Comparison of ENCODE assay signal across 8 cellular contexts in genomic region chr17:30118635-30119034, GRCh38. TPM values are rescaled to one million over a fixed set of nuclear protein-coding genes. Genes with fewer than 3 reads are reported as not detected.
DNase-seq lines count a peak whose midpoint lies in the region; ATAC-seq, FAIRE-seq and TF ChIP-seq lines count a peak whose summit lies in the region.
"Not testable (repeated sequence)": the region's sequence is repeated elsewhere in the genome, so short reads cannot be mapped to it uniquely, and the experiment has no call there.

No MANE protein-coding gene starts in this region.

- H3K79me2 ChIP-seq in KMS-11 (ENCODE audit: insufficient read depth, low read depth), result peaks cover 54% of the 10 kb centered on the region
- peaks cover 63% of the 10 kb centered on the region for H3K79me2 ChIP-seq in GM12878 (ENCODE audit: control insufficient read depth, insufficient read depth, low read length)

- POLR2A ChIA-PET in GM12878 (lab: Charles Lee), result interaction anchor here (0.6 to 1.7 kb wide), 5 partner anchors 80 to 1787 kb away, joined by 3 to 13 read pairs (median 3); partner anchors contain the start of gene BLMH

- H3K36me3 Mint-ChIP-seq in Calu3 (ENCODE audit: insufficient read depth, unreplicated experiment) (peaks cover 58% of the 10 kb centered on the region), neural crest cell (ENCODE audit: low read depth) (peaks cover 12% of the 10 kb centered on the region)
- H3K36me3 Mint-ChIP-seq in T-helper 1 cell treated with Interleukin-12 subunit alpha and Interleukin-12 subunit beta and Interleukin-4 antibody, amounts not matched to agents 30 μg/mL and 1 μg/mL, for 36 hours (ENCODE audit: low read depth), result peaks cover 27% of the 10 kb centered on the region
- H3K36me3 Mint-ChIP-seq in activated T-cell treated with anti-CD3 and anti-CD28 coated beads, Interleukin-2, amount 50 U/mL, for 4 hours (ENCODE audit: insufficient read depth), result peaks cover 26% of the 10 kb centered on the region
- not testable (repeated sequence) for H3K36me3 Mint-ChIP-seq in immature natural killer cell

- H3K9me3 ChIP-seq in GM12878 (replicated peaks; ENCODE audit: control insufficient read depth, insufficient read depth, low read length); vagina: not testable (repeated sequence)

- not testable (repeated sequence) for H3K27me3 Mint-ChIP-seq in Calu3 (ENCODE audit: unreplicated experiment); T-helper 1 cell treated with Interleukin-12 subunit alpha and Interleukin-12 subunit beta and Interleukin-4 antibody, amounts not matched to agents 30 μg/mL and 1 μg/mL, for 36 hours (ENCODE audit: low read depth); activated T-cell treated with anti-CD3 and anti-CD28 coated beads, Interleukin-2, amount 50 U/mL, for 4 hours (ENCODE audit: low read depth); neural crest cell (ENCODE audit: low read depth)
- peaks cover 0 to 14% (median 7%) of the 10 kb centered on the region in 3 donors for H3K27me3 Mint-ChIP-seq in immature natural killer cell (ENCODE audit: low read depth in 3 of 3)

- H2AFZ ChIP-seq in KMS-11 (ENCODE audit: low read depth); GM12878 (ENCODE audit: control insufficient read depth, low read depth, low read length): not testable (repeated sequence)

- TF ChIP-seq POLR2A in GM12878 (IDR thresholded peaks at IDR 0.05; ENCODE audit: low read depth, low read length); vagina (IDR thresholded peaks at IDR 0.05): not testable (repeated sequence)

- not testable (repeated sequence) for H3K27ac Mint-ChIP-seq in Calu3 (ENCODE audit: unreplicated experiment); T-helper 1 cell treated with Interleukin-12 subunit alpha and Interleukin-12 subunit beta and Interleukin-4 antibody, amounts not matched to agents 30 μg/mL and 1 μg/mL, for 36 hours; neural crest cell (ENCODE audit: unreplicated experiment)
- peak overlapping the region; percentile 46 to 100 (median 100) for H3K27ac Mint-ChIP-seq in immature natural killer cell

- not testable (repeated sequence) for H3K9me3 Mint-ChIP-seq in Calu3 (ENCODE audit: low read depth, unreplicated experiment); T-helper 1 cell treated with Interleukin-12 subunit alpha and Interleukin-12 subunit beta and Interleukin-4 antibody, amounts not matched to agents 30 μg/mL and 1 μg/mL, for 36 hours; activated T-cell treated with anti-CD3 and anti-CD28 coated beads, Interleukin-2, amount 50 U/mL, for 4 hours; immature natural killer cell; neural crest cell

- intact Hi-C loops in Calu3 (cut with micrococcal nuclease; ENCODE audit: unreplicated experiment); GM12878 (cut with micrococcal nuclease; ENCODE audit: unreplicated experiment); vagina (cut with DNase I): not testable (repeated sequence)

- not testable (repeated sequence) for H4K20me1 ChIP-seq in KMS-11 (ENCODE audit: insufficient read depth); GM12878 (ENCODE audit: control insufficient read depth, insufficient read depth)

- TF ChIP-seq CTCF in Calu3 (IDR thresholded peaks at IDR 0.05; ENCODE audit: unreplicated experiment); KMS-11 (conservative IDR thresholded peaks at IDR 0.05; ENCODE audit: low read depth, low read length); GM12878 (IDR thresholded peaks at IDR 0.05 in 2 of 3, conservative IDR thresholded peaks at IDR 0.05 in 1 of 3; ENCODE audit: control insufficient read depth in 2 of 3, extremely low read depth in 1 of 3, insufficient read depth in 1 of 3, low read depth in 3 of 3, low read length in 3 of 3); neural crest cell (conservative IDR thresholded peaks at IDR 0.05); vagina (IDR thresholded peaks at IDR 0.05): not testable (repeated sequence)

- H3K4me1 Mint-ChIP-seq in Calu3 (ENCODE audit: low read depth, unreplicated experiment) (peaks cover 11% of the 10 kb centered on the region), immature natural killer cell (peaks cover 49 to 66% of the 10 kb centered on the region in 2 donors), neural crest cell (peaks cover 31% of the 10 kb centered on the region)
- peaks cover 44% of the 10 kb centered on the region for H3K4me1 Mint-ChIP-seq in T-helper 1 cell treated with Interleukin-12 subunit alpha and Interleukin-12 subunit beta and Interleukin-4 antibody, amounts not matched to agents 30 μg/mL and 1 μg/mL, for 36 hours (ENCODE audit: low read depth)
- H3K4me1 Mint-ChIP-seq in activated T-cell treated with anti-CD3 and anti-CD28 coated beads, Interleukin-2, amount 50 U/mL, for 4 hours (ENCODE audit: low read depth), result peaks cover 43% of the 10 kb centered on the region

- H3K36me3 ChIP-seq in KMS-11 (ENCODE audit: insufficient read depth); GM12878 (ENCODE audit: control insufficient read depth in 2 of 2, insufficient read depth in 2 of 2, low read length in 1 of 2): not testable (repeated sequence)
- peaks cover 0 to 15% of the 10 kb centered on the region in 2 donors for H3K36me3 ChIP-seq in vagina

- not testable (repeated sequence) for ATAC-seq in activated T-cell treated with anti-CD3 and anti-CD28 coated beads, Interleukin-2, amount 50 U/mL, for 4 hours; GM12878

- not testable (repeated sequence) for FAIRE-seq in GM12878 (lab: Jason Lieb, UNC)

- peaks cover 66% of the 10 kb centered on the region for H3K4me1 ChIP-seq in KMS-11 (ENCODE audit: low read depth, poor library complexity, severe bottlenecking)
- H3K4me1 ChIP-seq in GM12878 (ENCODE audit: control insufficient read depth, insufficient read depth, low read length), result not testable (repeated sequence)
- peaks cover 34% of the 10 kb centered on the region for H3K4me1 ChIP-seq in vagina

- peak overlapping the region; percentile 98 for H3K4me3 Mint-ChIP-seq in Calu3 (ENCODE audit: low read depth, unreplicated experiment)
- peak overlapping the region; percentile 46 for H3K4me3 Mint-ChIP-seq in T-helper 1 cell treated with Interleukin-12 subunit alpha and Interleukin-12 subunit beta and Interleukin-4 antibody, amounts not matched to agents 30 μg/mL and 1 μg/mL, for 36 hours
- peak overlapping the region; percentile 96 for H3K4me3 Mint-ChIP-seq in activated T-cell treated with anti-CD3 and anti-CD28 coated beads, Interleukin-2, amount 50 U/mL, for 4 hours
- peak overlapping the region in 4 of 5 donors; percentile 44 to 98 (median 51) for H3K4me3 Mint-ChIP-seq in immature natural killer cell
- H3K4me3 Mint-ChIP-seq in neural crest cell, result peak overlapping the region; percentile 96

- H3K4me2 ChIP-seq in KMS-11, result peak overlapping the region; percentile 80; the same call in 1 of the 2 replicates
- peak overlapping the region; percentile 59 for H3K4me2 ChIP-seq in GM12878 (ENCODE audit: control insufficient read depth, insufficient read depth)

- H3K27ac ChIP-seq in KMS-11; GM12878 (ENCODE audit: control insufficient read depth, insufficient read depth): not testable (repeated sequence)
- peak overlapping the region; percentile 96 for H3K27ac ChIP-seq in vagina

- SMC1A ChIA-PET in GM12878 (lab: Charles Lee; ENCODE audit: uncharacterized antibody, unreplicated experiment), result interaction anchor here (1.0 to 4.6 kb wide), 13 partner anchors 8 to 218 kb away, joined by 3 to 29 read pairs (median 5); partner anchors contain the start of gene BLMH

- H3K9ac ChIP-seq in KMS-11; GM12878 (ENCODE audit: control insufficient read depth, insufficient read depth, low read length): not testable (repeated sequence)

- not testable (repeated sequence) for H3K4me3 ChIP-seq in KMS-11 (IDR thresholded peaks at IDR 0.05; ENCODE audit: insufficient read depth, low read depth, low read length); vagina
- H3K4me3 ChIP-seq in GM12878, result peak overlapping the region; percentile 95; the same call in 1 of the 2 replicates

- H3K27me3 ChIP-seq in KMS-11 (ENCODE audit: insufficient read depth, low read depth); GM12878 (replicated peaks in 1 of 2; ENCODE audit: control insufficient read depth in 2 of 2, insufficient read depth in 2 of 2, low read length in 1 of 2); vagina: not testable (repeated sequence)

- TF ChIP-seq EP300 in GM12878 (IDR thresholded peaks at IDR 0.05; ENCODE audit: borderline replicate concordance in 1 of 2, control insufficient read depth in 1 of 2, low read depth in 2 of 2, low read length in 2 of 2), result not testable (repeated sequence)

- CTCF ChIA-PET in Calu3 (lab: Charles Lee), result not testable (repeated sequence)
- CTCF ChIA-PET in GM12878 (lab: Yijun Ruan, JAX), result interaction anchor here (0.6 to 4.5 kb wide), 6 partner anchors 7 to 217 kb away, joined by 3 to 33 read pairs (median 8); partner anchors contain the start of gene TMIGD1

- RAD21 ChIA-PET in GM12878 (lab: Charles Lee; ENCODE audit: unreplicated experiment), result interaction anchor here (0.7 to 2.7 kb wide), 8 partner anchors 8 to 217 kb away, joined by 3 to 15 read pairs (median 4); no protein-coding TSS in a partner anchor

- 100% methylated on average over 5 of the region's 7 CpGs for WGBS in GM12878 (ENCODE audit: insufficient coverage, insufficient replicate concordance, low lambda C conversion rate, missing lambda C conversion rate)

- BruUV-seq in Calu3 (replicated peaks; lab: Mats Ljungman, UMichigan); GM12878 (replicated peaks; lab: Mats Ljungman, UMichigan): not testable (repeated sequence)

- in situ Hi-C loops in GM12878 (cut with MboI), result not testable (repeated sequence)

- not testable (repeated sequence) for TF ChIP-seq RAD21 in GM12878 (IDR thresholded peaks at IDR 0.05; ENCODE audit: insufficient read depth, low read depth, low read length)

- DNase-seq in Calu3; activated T-cell treated with anti-CD3 and anti-CD28 coated beads, Interleukin-2, amount 50 U/mL, for 4 hours; GM12878 (ENCODE audit: low read depth, low spot score); immature natural killer cell; neural crest cell (ENCODE audit: low read depth, low spot score); vagina (ENCODE audit: extremely low spot score in 2 of 2): not testable (repeated sequence)

RNA-seq across cellular contexts. Expression of gene NSRP1, which starts 2.0 kb away (rescaled TPM):
- total RNA-seq in Calu3 (2022) (27.5 and 29.7 TPM in 2 replicates), GM12878 (2014; rRNA removed) (12.5 and 15.6 TPM in 2 replicates), GM12878 (2014; rRNA removed; fragmentation: Illumina TruSeq; extraction: Trizol) (29.0 and 30.5 TPM in 2 replicates), GM12878 (2021) (16.2 and 20.3 TPM in 2 replicates), neural crest cell (28.2 and 30.7 TPM in 2 replicates), vagina (17.4 TPM)
- total RNA-seq in activated T-cell treated with anti-CD3 and anti-CD28 coated beads, Interleukin-2, amount 50 U/mL, for 4 hours, result 10 to 100 TPM; 33.0 to 40.8 (median 40.2) TPM
- 41.3 and 45.8 TPM in 2 replicates for total RNA-seq in GM12878 (2013; cell fraction: nucleolus; rRNA removed)
- polyA plus RNA-seq in GM12878 (2011; ENCODE audit: low read depth), result 31.6 TPM
- polyA plus RNA-seq in GM12878 (2011; rRNA removed) (18.0 and 22.5 TPM in 2 replicates), GM12878 (2014; fragmentation: Illumina TruSeq; extraction: Trizol) (48.9 and 85.2 TPM in 2 replicates), GM12878 (2014; fragmentation: Nextera tagmentation; extraction: Ambion mirVana) (10 to 100 TPM; 57.2 to 69.7 TPM), GM12878 (2014; rRNA removed) (18.4 and 20.1 TPM in 2 replicates), GM12878 (2016; fragmentation: Nextera tagmentation; extraction: Ambion mirVana) (10 to 100 TPM; 46.6 to 47.2 TPM), immature natural killer cell (10 to 100 TPM in 2 of 3 donors, 1 to 10 TPM in 1; 5.0 to 38.8 (median 14.3) TPM)
- polyA plus RNA-seq in GM12878 (2011; cell fraction: cytosol; rRNA removed), result 9.7 and 13.6 TPM in 2 replicates
- 12.0 and 13.0 TPM in 2 replicates for polyA plus RNA-seq in GM12878 (2011; cell fraction: nucleus; rRNA removed)
- 28.0 and 32.9 TPM in 2 replicates for polyA plus RNA-seq in GM12878 (2012)
- 5.9 and 7.5 TPM in 2 replicates for polyA minus RNA-seq in GM12878 (2011; rRNA and poly(A)+ RNA removed)
- 9.9 and 11.9 TPM in 2 replicates for polyA minus RNA-seq in GM12878 (2011; cell fraction: cytosol; rRNA and poly(A)+ RNA removed)
- 13.9 and 32.1 TPM in 2 replicates for polyA minus RNA-seq in GM12878 (2011; cell fraction: nucleus; rRNA and poly(A)+ RNA removed)

Comparison
In these comparisons a context has a peak if more than half of its experiments do, and no peak if none do; other contexts are left out.
1. H3K4me3 Mint-ChIP-seq: peak in every context shown above with its lines; median percentile 98 in Calu3; 96 in activated T-cell treated with anti-CD3 and anti-CD28 coated beads, Interleukin-2, amount 50 U/mL, for 4 hours; 96 in neural crest cell; 51 in immature natural killer cell; 46 in T-helper 1 cell treated with Interleukin-12 subunit alpha and Interleukin-12 subunit beta and Interleukin-4 antibody, amounts not matched to agents 30 μg/mL and 1 μg/mL, for 36 hours.